14 cellular contexts compared by ENCODE assay signal in the genomic region with DNA sequence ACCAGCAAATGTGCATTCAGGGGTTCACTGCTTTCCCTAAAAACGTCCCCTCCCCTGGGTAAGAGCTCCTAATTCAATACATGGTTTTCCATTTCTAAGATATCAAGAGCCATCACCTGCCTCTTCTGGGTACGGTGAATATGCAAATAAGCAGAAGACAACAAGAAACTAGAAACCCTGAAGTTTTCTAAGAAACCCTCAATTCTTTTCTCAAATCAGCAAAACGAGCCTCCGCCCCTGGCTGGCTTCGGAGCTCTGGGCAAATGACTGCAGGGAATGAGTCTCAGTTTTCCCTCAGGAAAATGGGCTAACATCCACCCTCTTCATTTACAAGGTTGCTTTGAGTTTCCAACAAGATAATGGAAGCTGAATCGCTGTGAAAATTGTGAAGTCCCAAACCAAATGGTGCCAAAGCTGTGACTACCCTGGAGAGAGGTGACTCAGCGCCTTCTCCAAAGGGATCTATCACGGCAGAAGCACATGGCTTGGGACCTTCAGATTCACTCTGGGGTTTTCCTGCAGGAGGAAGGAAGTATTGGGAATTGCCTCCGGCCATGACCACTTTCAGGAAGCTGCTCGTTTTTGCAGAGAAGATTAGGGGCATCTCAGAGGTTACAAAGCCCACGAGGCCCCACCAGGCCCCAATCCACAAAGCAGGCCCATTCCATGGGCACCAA. TPM values are rescaled to one million over a fixed set of nuclear protein-coding genes. Genes with fewer than 3 reads are reported as not detected.
DNase-seq lines count a peak whose midpoint lies in the region; ATAC-seq and TF ChIP-seq lines count a peak whose summit lies in the region.
"Had no signal": no experiment of that assay in that cellular context is flagged by ENCODE, and none has a peak within 500 bp of the region (broad histone marks: within the 10 kb centered on the region; RNA-seq: fewer than 3 reads in every experiment).

No MANE protein-coding gene starts in this region.

- ATAC-seq in HG02678 (IDR thresholded peaks at IDR 0.05; ENCODE audit: unreplicated experiment) (no peak), gastroesophageal sphincter (no peak)

- TF ChIP-seq CTCF in fibroblast of pulmonary artery (IDR thresholded peaks at IDR 0.05; ENCODE audit: low read length, missing control alignments) (no peak), gastroesophageal sphincter (IDR thresholded peaks at IDR 0.05) (no peak)

- H3K4me1 ChIP-seq in gastroesophageal sphincter = peaks cover 0 to 26% (median 0%) of the 10 kb centered on the region in 3 donors

- H3K36me3 ChIP-seq in gastroesophageal sphincter = peaks cover 0 to 21% of the 10 kb centered on the region in 2 donors
- H3K36me3 ChIP-seq: thoracic aorta had no signal

- no peak overlapping the region for H3K27ac ChIP-seq in gastroesophageal sphincter
- H3K27ac ChIP-seq: C4-2B, dorsolateral prefrontal cortex, thoracic aorta had no signal

- no peaks in the 10 kb centered on the region for H3K9me3 ChIP-seq in gastroesophageal sphincter
- H3K9me3 ChIP-seq: thoracic aorta had no signal

- H3K27me3 ChIP-seq in gastroesophageal sphincter = no peaks in the 10 kb centered on the region
- H3K27me3 ChIP-seq: dorsolateral prefrontal cortex had no signal

- in situ Hi-C loops in SK-MEL-5 (cut with HindIII; ENCODE audit: low pct_unique_long_range_greater_than_20kb, low sequenced_read_pairs) = no loop called here

- TF ChIP-seq POLR2A in gastroesophageal sphincter (IDR thresholded peaks at IDR 0.05) = no peak

- no peak for TF ChIP-seq EP300 in gastroesophageal sphincter (IDR thresholded peaks at IDR 0.05)

- WGBS in gastroesophageal sphincter (ENCODE audit: low coverage in 1 of 2), 2 donors = 68 to 70% methylated on average over 6 of the region's 11 CpGs

- H3K4me3 ChIP-seq in fibroblast of pulmonary artery (replicated peaks; ENCODE audit: low read depth, low read length) (no peak overlapping the region), gastroesophageal sphincter (no peak overlapping the region)
- H3K4me3 ChIP-seq: dorsolateral prefrontal cortex, thoracic aorta had no signal

- DNase-seq in A172 (ENCODE audit: low spot score) (peak; percentile 66), GM03348 (ENCODE audit: low spot score) (peak; percentile 38), SK-MEL-5 (ENCODE audit: low read depth, low spot score) (peak; percentile 34), fibroblast of pulmonary artery (ENCODE audit: low read depth) (peak; percentile 36), HT-29 (ENCODE audit: low spot score) (no peak), mesenteric fat pad (ENCODE audit: low spot score) (no peak)
- DNase-seq: activated naive CD8-positive, alpha-beta T cell treated with anti-CD3 and anti-CD28 coated beads, Interleukin-2, amount 10 ng/mL, durations not matched to agents 7 days and 5 days; dorsolateral prefrontal cortex; hippocampal formation; NCI-H2227 treated with DMSO at 0.1 percent for 48 hours had no signal

RNA-seq across cellular contexts. Expression of a gene that starts 26.6 kb away (rescaled TPM):
- total RNA-seq in A172 (2014; rRNA removed; shearing (Covaris generic)) = 3.4 and 10.2 TPM in 2 replicates
- 1.5 and 2.5 TPM in 2 replicates for total RNA-seq in SK-MEL-5 (2014; rRNA removed; shearing (Covaris generic))
- polyA plus RNA-seq in SK-MEL-5 (2015; cell fraction: cytosol; rRNA removed) = 11.0 and 13.6 TPM in 2 replicates
- polyA plus RNA-seq in SK-MEL-5 (2015; cell fraction: nucleus; rRNA removed) = 4.3 and 12.5 TPM in 2 replicates
- total RNA-seq in HT-29 (2014; rRNA removed; shearing (Covaris generic)) = 3.5 and 5.9 TPM in 2 replicates
- total RNA-seq in gastroesophageal sphincter (10 to 100 TPM; 29.4 to 40.0 (median 34.9) TPM), mesenteric fat pad (228 TPM)

Comparison
In these comparisons a context has a peak if more than half of its experiments do, and no peak if none do; other contexts are left out.
1. DNase-seq: peak in A172 (single experiment), GM03348 (single experiment), SK-MEL-5 (single experiment) and fibroblast of pulmonary artery (single experiment); none in HT-29 (single experiment) and mesenteric fat pad (single experiment).